In the genomic region with DNA sequence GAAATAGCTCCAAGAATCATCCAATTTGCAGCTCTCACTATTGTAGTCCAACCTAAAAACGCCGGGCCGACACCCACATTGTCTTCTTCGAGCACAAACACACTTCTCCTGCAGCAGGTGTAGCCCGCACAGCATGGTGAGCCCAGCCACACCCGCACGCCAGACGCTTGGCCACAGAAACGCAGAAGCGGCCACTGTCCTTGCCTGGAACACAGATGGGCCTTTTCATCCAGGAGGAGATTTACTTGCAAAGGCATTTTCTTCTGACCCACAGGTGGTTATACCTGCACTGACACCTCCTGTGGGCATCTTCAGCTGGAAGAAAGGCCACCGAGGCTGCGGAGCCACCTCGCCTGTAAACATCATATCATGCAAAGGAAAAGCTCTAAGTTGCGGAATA, we compare ENCODE assay signal across 14 cellular contexts.
"Had no signal": no experiment of that assay in that cellular context is flagged by ENCODE, and none has a peak within 500 bp of the region (broad histone marks: within the 10 kb centered on the region; RNA-seq: fewer than 3 reads in every experiment).

No MANE protein-coding gene starts in this region.

- H3K4me3 Mint-ChIP-seq: naive thymus-derived CD4-positive, alpha-beta T cell; neural crest cell; type B pancreatic cell had no signal

- DNase-seq: esophagus squamous epithelium; glutamatergic neuron; islet precursor cell; left ventricle myocardium inferior; mesendoderm; naive thymus-derived CD4-positive, alpha-beta T cell; stimulated activated CD4-positive, alpha-beta T cell treated with anti-CD3 and anti-CD28 coated beads, Interleukin-12 subunit alpha, Interleukin-12 subunit beta, amount 100 ng/mL, for 4 hours; stimulated activated CD4-positive, alpha-beta T cell treated with anti-CD3 and anti-CD28 coated beads, Interleukin-2, amount 100 ng/mL, for 48 hours; stimulated activated naive CD4-positive, alpha-beta T cell treated with Interleukin-2 at 50 U/mL for 16 hours had no signal

- H3K9me3 ChIP-seq: esophagus squamous epithelium, gastroesophageal sphincter, left ventricle myocardium inferior had no signal

- H3K4me3 ChIP-seq: esophagus squamous epithelium, gastroesophageal sphincter, left ventricle myocardium inferior, lung had no signal

- ATAC-seq: gastroesophageal sphincter; naive thymus-derived CD4-positive, alpha-beta T cell; right cardiac atrium had no signal

- H3K27me3 ChIP-seq: gastroesophageal sphincter had no signal

- H3K27me3 Mint-ChIP-seq: naive thymus-derived CD4-positive, alpha-beta T cell; type B pancreatic cell had no signal

- H3K36me3 Mint-ChIP-seq: type B pancreatic cell had no signal

- H3K9me3 Mint-ChIP-seq: neural crest cell, type B pancreatic cell had no signal

- H3K36me3 ChIP-seq: esophagus squamous epithelium, gastroesophageal sphincter, left ventricle myocardium inferior had no signal

- H3K27ac Mint-ChIP-seq: type B pancreatic cell had no signal
